31 cellular contexts compared by ENCODE assay signal in genomic region chr4:151727365-151727764, GRCh38. TPM values are rescaled to one million over a fixed set of nuclear protein-coding genes. Genes with fewer than 3 reads are reported as not detected.
DNase-seq lines count a peak whose midpoint lies in the region; ATAC-seq and TF ChIP-seq lines count a peak whose summit lies in the region.
"Had no signal": no experiment of that assay in that cellular context is flagged by ENCODE, and none has a peak within 500 bp of the region (broad histone marks: within the 10 kb centered on the region; RNA-seq: fewer than 3 reads in every experiment).

No MANE protein-coding gene starts in this region.

- TF ChIP-seq CTCF in HFFc6 (IDR thresholded peaks at IDR 0.05) = no peak
- no peak for TF ChIP-seq CTCF in RWPE2 (IDR thresholded peaks at IDR 0.05; ENCODE audit: poor library complexity, severe bottlenecking)
- TF ChIP-seq CTCF in fibroblast of the aortic adventitia (IDR thresholded peaks at IDR 0.05; ENCODE audit: insufficient read depth, low read length) = no peak

- H3K27me3 Mint-ChIP-seq in HFFc6 (ENCODE audit: insufficient read depth) (no peaks in the 10 kb centered on the region), T-helper 17 cell (no peaks in the 10 kb centered on the region)
- H3K27me3 Mint-ChIP-seq: activated naive CD4-positive, alpha-beta T cell treated with anti-CD3 and anti-CD28 coated beads, Interleukin-2, amount 10 ng/mL, durations not matched to agents 7 days and 5 days; B cell; IgD-negative memory B cell; naive thymus-derived CD4-positive, alpha-beta T cell had no signal

- no peaks in the 10 kb centered on the region for H3K36me3 ChIP-seq in RWPE2 (ENCODE audit: low read depth)
- H3K36me3 ChIP-seq: cardiac muscle cell, colonic mucosa, left ventricle myocardium inferior, uterus had no signal

- no peak overlapping the region for H3K27ac ChIP-seq in RWPE2 (ENCODE audit: poor library complexity, severe bottlenecking)
- H3K27ac ChIP-seq: cardiac muscle cell, colonic mucosa, hepatocyte, left ventricle myocardium inferior, psoas muscle, testis, uterus had no signal

- no peaks in the 10 kb centered on the region for H3K27me3 ChIP-seq in RWPE2 (ENCODE audit: insufficient read depth, poor library complexity, severe bottlenecking)
- H3K27me3 ChIP-seq: cardiac muscle cell, colonic mucosa, hepatocyte, testis, uterus had no signal

- no peak overlapping the region for H3K4me3 Mint-ChIP-seq in HFFc6
- no peak overlapping the region for H3K4me3 Mint-ChIP-seq in T-helper 17 cell
- H3K4me3 Mint-ChIP-seq: activated naive CD4-positive, alpha-beta T cell treated with anti-CD3 and anti-CD28 coated beads, Interleukin-2, amount 10 ng/mL, durations not matched to agents 7 days and 5 days; activated T-cell treated with anti-CD3 and anti-CD28 coated beads, Interleukin-2, amount 50 U/mL, for 72 hours; B cell; CD8-positive, alpha-beta T cell; IgD-negative memory B cell; naive thymus-derived CD4-positive, alpha-beta T cell; T-helper 2 cell treated with Interferon-gamma antibody and Interleukin-4, amounts not matched to agents 5 μg/mL and 100 μg/mL, for 36 hours had no signal

- intact Hi-C loops in Right ventricle myocardium inferior (cut with DNase I) = no loop called here

- peaks cover 27% of the 10 kb centered on the region for H3K4me1 ChIP-seq in RWPE2 (ENCODE audit: insufficient read depth, poor library complexity, severe bottlenecking)
- H3K4me1 ChIP-seq: colonic mucosa, testis, uterus had no signal

- H3K9me3 ChIP-seq in RWPE2 (ENCODE audit: severe bottlenecking) (no peaks in the 10 kb centered on the region), T-helper 17 cell (ENCODE audit: control insufficient read depth, low read length, poor library complexity, severe bottlenecking) (no peaks in the 10 kb centered on the region)
- H3K9me3 ChIP-seq: colonic mucosa, left ventricle myocardium inferior, psoas muscle, testis, uterus had no signal

- ATAC-seq in RWPE2 (ENCODE audit: low read depth) (peak; percentile 20; the same call in 1 of the 3 replicates), Right ventricle myocardium inferior (no peak), T-helper 17 cell (no peak)
- ATAC-seq: CD8-positive, alpha-beta T cell; naive thymus-derived CD4-positive, alpha-beta T cell; psoas muscle had no signal

- H3K27ac Mint-ChIP-seq in HFFc6 (peak overlapping the region; percentile 53), T-helper 17 cell (no peak overlapping the region)
- H3K27ac Mint-ChIP-seq: activated naive CD4-positive, alpha-beta T cell treated with anti-CD3 and anti-CD28 coated beads, Interleukin-2, amount 10 ng/mL, durations not matched to agents 7 days and 5 days; B cell; CD8-positive, alpha-beta T cell; IgD-negative memory B cell; naive thymus-derived CD4-positive, alpha-beta T cell; T-helper 2 cell treated with Interferon-gamma antibody and Interleukin-4, amounts not matched to agents 5 μg/mL and 100 μg/mL, for 36 hours had no signal

- H3K4me3 ChIP-seq in RWPE2 (ENCODE audit: severe bottlenecking) (no peak overlapping the region), fibroblast of the aortic adventitia (ENCODE audit: low read depth, low read length) (no peak overlapping the region)
- H3K4me3 ChIP-seq: cardiac muscle cell, colonic mucosa, hepatocyte, left ventricle myocardium inferior, psoas muscle, testis, uterus had no signal

- H3K9me3 Mint-ChIP-seq in HFFc6 = no peaks in the 10 kb centered on the region
- H3K9me3 Mint-ChIP-seq: activated naive CD4-positive, alpha-beta T cell treated with anti-CD3 and anti-CD28 coated beads, Interleukin-2, amount 10 ng/mL, durations not matched to agents 7 days and 5 days; activated T-cell treated with anti-CD3 and anti-CD28 coated beads, Interleukin-2, amount 50 U/mL, for 72 hours; CD8-positive, alpha-beta T cell; IgD-negative memory B cell; naive thymus-derived CD4-positive, alpha-beta T cell; T-helper 2 cell treated with Interferon-gamma antibody and Interleukin-4, amounts not matched to agents 5 μg/mL and 100 μg/mL, for 36 hours had no signal

- peak; percentile 37 for DNase-seq in AG08395 (ENCODE audit: low spot score)
- peak; percentile 52 for DNase-seq in HFFc6
- no peak for DNase-seq in RWPE2 (ENCODE audit: low spot score)
- peak; percentile 16 for DNase-seq in fibroblast of the aortic adventitia (ENCODE audit: low read depth)
- DNase-seq in Right ventricle myocardium inferior (ENCODE audit: missing footprints) = no peak
- no peak for DNase-seq in NCI-H2196 treated with DMSO at 0.1 percent for 48 hours (lab: John Stamatoyannopoulos, UW; ENCODE audit: unreplicated experiment)
- no peak for DNase-seq in activated gamma-delta T cell treated with Interleukin-2 at 50 U/mL for 16 hours
- no peak for DNase-seq in T-helper 17 cell
- DNase-seq: activated CD4-positive, alpha-beta T cell treated with anti-CD3 and anti-CD28 coated beads, Interleukin-2, amount 50 U/mL, for 1 hour; activated naive CD4-positive, alpha-beta T cell treated with anti-CD3 and anti-CD28 coated beads, Interleukin-2, amount 10 ng/mL, durations not matched to agents 7 days and 5 days; activated T-cell treated with anti-CD3 and anti-CD28 coated beads, Interleukin-2, amount 50 U/mL, for 72 hours; CD8-positive, alpha-beta T cell; colonic mucosa; DMS 273 treated with DMSO at 0.1 percent for 48 hours; effector CD8-positive, alpha-beta T cell; erythroblast; left ventricle myocardium inferior; midbrain; naive thymus-derived CD4-positive, alpha-beta T cell; NCI-H1105; NCI-H1930; NCI-H748 treated with DMSO at 0.1 percent for 48 hours; psoas muscle; stimulated activated naive CD4-positive, alpha-beta T cell treated with Interleukin-2 at 50 U/mL for 16 hours; testis; uterus had no signal

- H3K36me3 Mint-ChIP-seq in HFFc6 (ENCODE audit: low read depth) (peaks cover 8% of the 10 kb centered on the region), T-helper 17 cell (ENCODE audit: low read depth) (peaks cover 13% of the 10 kb centered on the region)

- H3K4me1 Mint-ChIP-seq in HFFc6 (ENCODE audit: low read depth) (peaks cover 45% of the 10 kb centered on the region), T-helper 17 cell (peaks cover 12% of the 10 kb centered on the region)
- H3K4me1 Mint-ChIP-seq: B cell had no signal

RNA-seq across cellular contexts. Expression of gene GATB, which starts 33.4 kb away (rescaled TPM):
- 10 to 100 TPM; 23.1 to 28.2 (median 24.4) TPM for total RNA-seq in HFFc6 (2021; fragmentation: NEBNext Ultra II Directional; extraction: Animal tissue kit (Norgen Biotek cat#: 25700))
- total RNA-seq in fibroblast of the aortic adventitia (ENCODE audit: low replicate concordance) (17.2 and 18.3 TPM in 2 replicates), Right ventricle myocardium inferior (171 TPM), T-helper 17 cell (1 to 10 TPM; 7.5 to 8.3 TPM)

Comparison
In these comparisons a context has a peak if more than half of its experiments do, and no peak if none do; other contexts are left out.
1. DNase-seq: peak in AG08395 (single experiment), HFFc6 (single experiment) and fibroblast of the aortic adventitia (single experiment); none in RWPE2 (single experiment), Right ventricle myocardium inferior (single experiment), NCI-H2196 treated with DMSO at 0.1 percent for 48 hours (single experiment), activated gamma-delta T cell treated with Interleukin-2 at 50 U/mL for 16 hours (single experiment) and T-helper 17 cell (0 of 3).